Comparison of ENCODE assay signal across 8 cellular contexts in the genomic region with DNA sequence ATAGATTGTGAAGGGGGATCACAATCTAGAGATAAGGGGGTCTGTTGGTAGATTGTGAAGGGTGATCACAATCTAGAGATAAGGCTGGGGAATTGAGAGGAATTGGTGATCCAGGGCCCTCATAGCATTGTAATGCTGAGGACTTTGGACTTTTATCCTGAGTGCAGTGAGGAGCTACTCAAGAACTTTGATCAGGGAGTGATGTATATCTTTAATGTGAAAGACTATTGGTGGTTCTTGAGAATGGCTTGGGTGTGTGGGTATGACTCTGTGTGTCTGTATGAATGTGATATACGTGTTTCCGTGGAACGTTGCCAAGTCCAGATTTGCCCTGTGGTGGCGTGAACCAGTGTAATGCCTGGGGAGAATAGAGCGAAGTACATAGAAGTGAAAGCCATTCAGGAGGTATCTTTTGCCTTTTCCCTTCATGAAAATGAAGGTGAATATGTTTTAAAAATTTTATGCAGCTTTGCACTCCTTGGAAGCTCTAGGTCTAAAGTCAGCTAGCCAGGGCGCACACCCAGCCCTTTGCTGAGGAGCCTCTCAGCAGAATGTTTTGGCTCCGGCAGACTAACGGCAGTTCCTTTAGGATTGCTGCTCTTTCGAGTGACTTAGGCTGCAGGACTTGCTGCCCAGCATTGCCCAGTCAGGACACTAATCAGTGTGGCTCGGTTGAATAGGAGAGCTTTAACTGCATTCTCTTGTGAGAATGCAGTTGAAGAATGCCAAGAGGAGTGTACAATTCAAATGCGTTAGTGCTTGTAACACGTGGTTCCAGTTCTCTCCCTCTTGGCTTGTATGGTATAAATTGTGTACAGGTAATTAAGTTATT. TPM values are rescaled to one million over a fixed set of nuclear protein-coding genes. Genes with fewer than 3 reads are reported as not detected.
DNase-seq lines count a peak whose midpoint lies in the region; ATAC-seq and TF ChIP-seq lines count a peak whose summit lies in the region.

No MANE protein-coding gene starts in this region.

- peaks cover 53% of the 10 kb centered on the region for H3K36me3 Mint-ChIP-seq in Calu3 (ENCODE audit: insufficient read depth, unreplicated experiment)

- DNase-seq in Calu3 = peak; percentile 52
- DNase-seq in RWPE2 (ENCODE audit: low spot score) = no peak
- DNase-seq in erythroblast (lab: John Stamatoyannopoulos, UW) = peak; percentile 91 to 94
- DNase-seq in retinal pigment epithelial cell (ENCODE audit: low read depth) = no peak
- DNase-seq in NCI-H1417 treated with DMSO at 0.1 percent for 48 hours (lab: John Stamatoyannopoulos, UW) = no peak
- DNase-seq in lower leg skin (ENCODE audit: low spot score in 2 of 2) = no peak
- no peak for DNase-seq in NCI-H2107 treated with DMSO at 0.1 percent for 48 hours (lab: John Stamatoyannopoulos, UW; ENCODE audit: unreplicated experiment)

- ATAC-seq in RWPE2 (ENCODE audit: low read depth) = peak; percentile 20; the same call in 2 of the 3 replicates
- no peak for ATAC-seq in GM19035 (IDR thresholded peaks at IDR 0.05; ENCODE audit: unreplicated experiment)

- intact Hi-C loops in Calu3 (cut with micrococcal nuclease; ENCODE audit: unreplicated experiment) (loop anchor here (5.0 kb wide), 2 partner anchors 34 to 189 kb away; no protein-coding TSS in a partner anchor), lower leg skin (cut with DNase I; ENCODE audit: low total_unique reads) (no loop called here)

- H3K4me3 Mint-ChIP-seq in Calu3 (ENCODE audit: low read depth, unreplicated experiment) = peak overlapping the region; percentile 98

- peaks cover 24% of the 10 kb centered on the region for H3K4me1 ChIP-seq in RWPE2 (ENCODE audit: insufficient read depth, poor library complexity, severe bottlenecking)

- no peaks in the 10 kb centered on the region for H3K27me3 Mint-ChIP-seq in Calu3 (ENCODE audit: unreplicated experiment)

- H3K36me3 ChIP-seq in RWPE2 (ENCODE audit: low read depth) = no peaks in the 10 kb centered on the region; the same call in 1 of the 2 replicates

- no peak overlapping the region for H3K27ac ChIP-seq in RWPE2 (ENCODE audit: poor library complexity, severe bottlenecking)

- CTCF ChIA-PET in Calu3 (lab: Charles Lee) = interaction anchor here (0.9 kb wide), 1 partner anchor 32 kb away, joined by 4 read pairs; no protein-coding TSS in a partner anchor

- WGBS in lower leg skin, 2 donors = 25 to 35% methylated on average over 12 of the region's 12 CpGs

- TF ChIP-seq POLR2A in erythroblast (IDR thresholded peaks at IDR 0.05; ENCODE audit: low read length) (no peak), lower leg skin (IDR thresholded peaks at IDR 0.05) (no peak)

- peaks cover 52% of the 10 kb centered on the region for H3K4me1 Mint-ChIP-seq in Calu3 (ENCODE audit: low read depth, unreplicated experiment)

- H3K27me3 ChIP-seq in RWPE2 (ENCODE audit: insufficient read depth, poor library complexity, severe bottlenecking) = no peaks in the 10 kb centered on the region

- BruUV-seq in Calu3 (replicated peaks; lab: Mats Ljungman, UMichigan) = no TSS peak

- no peaks in the 10 kb centered on the region for H3K9me3 ChIP-seq in RWPE2 (ENCODE audit: severe bottlenecking)

- H3K27ac Mint-ChIP-seq in Calu3 (ENCODE audit: unreplicated experiment) = peak overlapping the region; percentile 15

- TF ChIP-seq CTCF in Calu3 (IDR thresholded peaks at IDR 0.05; ENCODE audit: unreplicated experiment) (no peak), RWPE2 (IDR thresholded peaks at IDR 0.05; ENCODE audit: poor library complexity, severe bottlenecking) (no peak), retinal pigment epithelial cell (conservative IDR thresholded peaks at IDR 0.05; ENCODE audit: low read depth, low read length) (no peak), lower leg skin (IDR thresholded peaks at IDR 0.05) (no peak)

- H3K9me3 Mint-ChIP-seq in Calu3 (ENCODE audit: low read depth, unreplicated experiment) = no peaks in the 10 kb centered on the region

- H3K4me3 ChIP-seq in RWPE2 (ENCODE audit: severe bottlenecking) = no peak overlapping the region
- H3K4me3 ChIP-seq in retinal pigment epithelial cell (ENCODE audit: low read length) = peak overlapping the region; percentile 25
- H3K4me3 ChIP-seq in lower leg skin (ENCODE audit: low read depth, poor library complexity, severe bottlenecking) = no peak overlapping the region

RNA-seq across cellular contexts. Expression of gene ZFAND3, which starts 3.5 kb away (rescaled TPM):
- total RNA-seq in Calu3 (2022) (75.0 and 80.5 TPM in 2 replicates), lower leg skin (10 to 100 TPM; 26.3 to 40.8 (median 30.3) TPM)

Comparison
In these comparisons a context has a peak if more than half of its experiments do, and no peak if none do; other contexts are left out.
1. DNase-seq: peak in Calu3 (single experiment) and erythroblast (2 of 2); none in RWPE2 (single experiment), retinal pigment epithelial cell (single experiment), NCI-H1417 treated with DMSO at 0.1 percent for 48 hours (single experiment), lower leg skin (0 of 2) and NCI-H2107 treated with DMSO at 0.1 percent for 48 hours (single experiment).